In genomic region chr10:105146436-105146835, GRCh38 we compare ENCODE assay signal across 22 cellular contexts.
"Had no signal": no experiment of that assay in that cellular context is flagged by ENCODE, and none has a peak within 500 bp of the region (broad histone marks: within the 10 kb centered on the region; RNA-seq: fewer than 3 reads in every experiment).

No MANE protein-coding gene starts in this region.

- H3K9me3 ChIP-seq: esophagus muscularis mucosa, mucosa of descending colon, ovary, right atrium auricular region, sigmoid colon, testis, tibial nerve, upper lobe of right lung had no signal

- H3K36me3 Mint-ChIP-seq: natural killer cell; neural progenitor cell; stimulated activated naive B cell treated with anti-CD40 and anti-IgM and Interleukin-4, amounts not matched to agents 10 μg/mL and 1 μg/mL and 100 μg/mL, for 72 hours had no signal

- FAIRE-seq: kidney had no signal

- H3K9me3 Mint-ChIP-seq: neural progenitor cell; stimulated activated naive CD8-positive, alpha-beta T cell treated with anti-CD3 and anti-CD28 coated beads, Interleukin-15, amount 100 ng/mL, for 72 hours had no signal

- H3K4me1 ChIP-seq: esophagus muscularis mucosa, neural progenitor cell, right atrium auricular region, sigmoid colon, testis, tibial nerve, upper lobe of right lung had no signal

- H3K4me3 ChIP-seq: esophagus muscularis mucosa, hepatocyte, mucosa of descending colon, neural progenitor cell, ovary, right atrium auricular region, sigmoid colon, skin epidermis, testis, tibial nerve, upper lobe of right lung had no signal

- H3K27ac ChIP-seq: epithelial cell of prostate, esophagus muscularis mucosa, hepatocyte, neural progenitor cell, ovary, right atrium auricular region, sigmoid colon, skin epidermis, testis, tibial nerve, upper lobe of right lung had no signal

- H3K4me3 Mint-ChIP-seq: effector memory CD8-positive, alpha-beta T cell; natural killer cell; neural progenitor cell; stimulated activated naive B cell treated with anti-CD40 and anti-IgM and Interleukin-4, amounts not matched to agents 10 μg/mL and 1 μg/mL and 100 μg/mL, for 72 hours; stimulated activated naive CD8-positive, alpha-beta T cell treated with anti-CD3 and anti-CD28 coated beads, Interleukin-15, amount 100 ng/mL, for 72 hours had no signal

- H3K4me1 Mint-ChIP-seq: natural killer cell; stimulated activated naive B cell treated with anti-CD40 and anti-IgM and Interleukin-4, amounts not matched to agents 10 μg/mL and 1 μg/mL and 100 μg/mL, for 72 hours; stimulated activated naive CD8-positive, alpha-beta T cell treated with anti-CD3 and anti-CD28 coated beads, Interleukin-15, amount 100 ng/mL, for 72 hours had no signal

- H3K27ac Mint-ChIP-seq: effector memory CD8-positive, alpha-beta T cell; natural killer cell; neural progenitor cell; stimulated activated naive B cell treated with anti-CD40 and anti-IgM and Interleukin-4, amounts not matched to agents 10 μg/mL and 1 μg/mL and 100 μg/mL, for 72 hours; stimulated activated naive CD8-positive, alpha-beta T cell treated with anti-CD3 and anti-CD28 coated beads, Interleukin-15, amount 100 ng/mL, for 72 hours had no signal

- DNase-seq: effector memory CD8-positive, alpha-beta T cell; head of caudate nucleus; kidney; left colon; mucosa of descending colon; natural killer cell; nucleus accumbens; ovary; sigmoid colon; stimulated activated CD4-positive, alpha-beta T cell treated with anti-CD3 and anti-CD28 coated beads, Interleukin-2, amount 100 ng/mL, for 24 hours; stimulated activated CD4-positive, alpha-beta T cell treated with anti-CD3 and anti-CD28 coated beads, Interleukin-4, amount 100 ng/mL, for 4 hours; stimulated activated naive B cell treated with anti-CD40 and anti-IgM and Interleukin-4, amounts not matched to agents 10 μg/mL and 1 μg/mL and 100 μg/mL, for 72 hours; stimulated activated naive CD8-positive, alpha-beta T cell treated with anti-CD3 and anti-CD28 coated beads, Interleukin-15, amount 100 ng/mL, for 72 hours; testis; upper lobe of right lung had no signal

- H3K36me3 ChIP-seq: esophagus muscularis mucosa, neural progenitor cell, ovary, right atrium auricular region, sigmoid colon, tibial nerve, upper lobe of right lung had no signal

- H3K27me3 ChIP-seq: esophagus muscularis mucosa, hepatocyte, neural progenitor cell, ovary, right atrium auricular region, sigmoid colon, testis, tibial nerve, upper lobe of right lung had no signal

- ATAC-seq: effector memory CD8-positive, alpha-beta T cell; left colon; mucosa of descending colon; natural killer cell; stimulated activated naive B cell treated with anti-CD40 and anti-IgM and Interleukin-4, amounts not matched to agents 10 μg/mL and 1 μg/mL and 100 μg/mL, for 72 hours; stimulated activated naive CD8-positive, alpha-beta T cell treated with anti-CD3 and anti-CD28 coated beads, Interleukin-15, amount 100 ng/mL, for 72 hours; upper lobe of right lung had no signal

- H3K27me3 Mint-ChIP-seq: effector memory CD8-positive, alpha-beta T cell; stimulated activated naive B cell treated with anti-CD40 and anti-IgM and Interleukin-4, amounts not matched to agents 10 μg/mL and 1 μg/mL and 100 μg/mL, for 72 hours; stimulated activated naive CD8-positive, alpha-beta T cell treated with anti-CD3 and anti-CD28 coated beads, Interleukin-15, amount 100 ng/mL, for 72 hours had no signal
